Comparison of ENCODE assay signal across 8 cellular contexts in the genomic region with DNA sequence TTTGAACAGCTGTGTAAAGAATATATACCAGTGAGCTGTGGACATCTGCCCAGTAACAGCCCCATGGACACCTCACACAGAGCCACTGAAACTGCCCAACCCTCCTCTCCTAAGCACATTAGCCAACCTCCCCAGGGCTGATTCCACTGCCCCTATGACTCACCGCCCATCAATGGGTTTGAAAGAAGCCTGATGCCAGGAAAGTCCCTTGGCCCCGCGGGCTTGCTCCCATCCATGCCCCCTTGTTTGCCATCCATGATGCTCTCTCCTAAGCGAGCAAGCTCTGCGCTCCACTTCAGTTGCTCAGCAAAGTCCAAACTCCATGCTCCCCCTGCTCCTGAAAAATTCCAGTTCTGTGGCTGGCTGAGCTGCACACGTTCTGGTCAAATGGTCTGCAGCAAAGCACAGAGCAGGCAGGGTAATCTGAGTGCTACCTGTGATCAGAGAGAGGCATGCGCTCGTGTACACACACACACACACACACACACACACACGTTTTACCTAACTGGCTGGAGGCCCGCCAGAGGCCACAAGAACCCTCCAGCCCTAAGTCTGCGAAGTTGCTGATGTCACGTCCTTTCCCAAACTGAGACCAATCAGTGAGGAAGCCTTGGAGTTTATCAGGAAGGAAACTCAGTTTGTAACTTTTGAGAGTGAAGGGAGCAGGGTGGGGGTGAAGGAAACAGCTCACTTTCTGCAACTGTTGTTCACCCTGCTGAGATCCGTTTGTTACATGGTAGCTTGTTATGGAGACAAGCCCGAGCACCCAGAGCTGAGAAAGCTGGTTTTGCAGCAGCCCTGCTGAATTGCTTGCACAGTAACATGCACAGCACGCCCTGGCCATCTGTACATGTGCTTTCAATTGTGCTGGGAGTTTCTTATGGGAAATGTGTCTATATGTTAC. TPM values are rescaled to one million over a fixed set of nuclear protein-coding genes. Genes with fewer than 3 reads are reported as not detected.
DNase-seq lines count a peak whose midpoint lies in the region; ATAC-seq and TF ChIP-seq lines count a peak whose summit lies in the region.

A gene with protein sequence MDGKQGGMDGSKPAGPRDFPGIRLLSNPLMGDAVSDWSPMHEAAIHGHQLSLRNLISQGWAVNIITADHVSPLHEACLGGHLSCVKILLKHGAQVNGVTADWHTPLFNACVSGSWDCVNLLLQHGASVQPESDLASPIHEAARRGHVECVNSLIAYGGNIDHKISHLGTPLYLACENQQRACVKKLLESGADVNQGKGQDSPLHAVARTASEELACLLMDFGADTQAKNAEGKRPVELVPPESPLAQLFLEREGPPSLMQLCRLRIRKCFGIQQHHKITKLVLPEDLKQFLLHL (minus strand): TSS at position 466 of the 904 bp plus-strand sequence. CDS start 209 bp downstream, at position 257.

- H3K4me3 ChIP-seq in adrenal gland = peak within 1 kb of the TSS in 1 of 4 donors; percentile 23
- H3K4me3 ChIP-seq in subcutaneous abdominal adipose tissue (ENCODE audit: low read depth in 1 of 5, low read length in 5 of 5) = peak within 1 kb of the TSS; percentile 46 to 77 (median 62)

- H3K9me3 ChIP-seq in CD4-positive, alpha-beta T cell (ENCODE audit: control insufficient read depth, low read length) = no peaks in the 10 kb centered on the region
- H3K9me3 ChIP-seq in adrenal gland (replicated peaks in 1 of 3) (no peaks in the 10 kb centered on the region), subcutaneous abdominal adipose tissue (ENCODE audit: control insufficient read depth in 5 of 5, low read length in 5 of 5) (peaks cover 0 to 5% (median 0%) of the 10 kb centered on the region in 5 donors)

- no peak within 1 kb of the TSS for H3K27ac ChIP-seq in CD4-positive, alpha-beta T cell (ENCODE audit: low read depth, low read length)
- H3K27ac ChIP-seq in adrenal gland (peak within 1 kb of the TSS in 1 of 5 donors; percentile 26), subcutaneous abdominal adipose tissue (ENCODE audit: low read depth, low read length) (no peak within 1 kb of the TSS)

- 34 to 53% (median 37%) methylated on average over 6 to 15 of the region's 15 CpGs for WGBS in adrenal gland, 4 donors

- intact Hi-C loops in CD4-positive, alpha-beta T cell (cut with DNase I, micrococcal nuclease) = no loop called here
- intact Hi-C loops in adrenal gland (cut with DNase I) = no loop called here

- H3K4me1 ChIP-seq in adrenal gland (replicated peaks in 1 of 2) (no peaks in the 10 kb centered on the region), subcutaneous abdominal adipose tissue (ENCODE audit: control insufficient read depth in 5 of 5, insufficient read depth in 5 of 5, low read length in 5 of 5) (peaks cover 0 to 11% (median 7%) of the 10 kb centered on the region in 5 donors)

- H3K9me3 Mint-ChIP-seq in CD4-positive, alpha-beta T cell = no peaks in the 10 kb centered on the region

- POLR2A ChIA-PET in CD4-positive, alpha-beta T cell (lab: Charles Lee) = interaction anchor here (1.0 kb wide), 1 partner anchor 15 kb away, joined by 3 read pairs; no protein-coding TSS in a partner anchor

- H3K27me3 Mint-ChIP-seq in CD4-positive, alpha-beta T cell = no peaks in the 10 kb centered on the region

- TF ChIP-seq CTCF in CD4-positive, alpha-beta T cell (IDR thresholded peaks at IDR 0.05) = no peak
- TF ChIP-seq CTCF in adrenal gland (IDR thresholded peaks at IDR 0.05) = no peak

- H3K9ac ChIP-seq in subcutaneous abdominal adipose tissue (ENCODE audit: low read length in 5 of 5) = peak within 1 kb of the TSS in 1 of 5 donors; percentile 39

- DNase-seq in CD4-positive, alpha-beta T cell = peak in 6 of 10 experiments; percentile 0 to 12 (median 2)
- peak; percentile 75 for DNase-seq in NCI-H460 (ENCODE audit: extremely low read depth, low read depth)
- DNase-seq in adrenal gland = peak; percentile 22 to 54 (median 41)
- peak; percentile 57 for DNase-seq in iPS-NIHi7 (ENCODE audit: extremely low spot score)
- DNase-seq in NCI-H345 treated with DMSO at 0.1 percent for 48 hours (lab: John Stamatoyannopoulos, UW; ENCODE audit: unreplicated experiment) = no peak
- DNase-seq in stimulated activated CD4-positive, alpha-beta T cell treated with anti-CD3 and anti-CD28 coated beads, Interleukin-2, amount 100 ng/mL, for 24 hours = no peak

- H3K36me3 ChIP-seq in adrenal gland (replicated peaks in 1 of 2) (no peaks in the 10 kb centered on the region), subcutaneous abdominal adipose tissue (ENCODE audit: control insufficient read depth in 5 of 5, insufficient read depth in 5 of 5, low read length in 5 of 5) (no peaks in the 10 kb centered on the region)

- peak within 1 kb of the TSS; percentile 57 for H3K27ac Mint-ChIP-seq in CD4-positive, alpha-beta T cell

- no peaks in the 10 kb centered on the region for H3K36me3 Mint-ChIP-seq in CD4-positive, alpha-beta T cell (ENCODE audit: low read depth)

- CTCF ChIA-PET in CD4-positive, alpha-beta T cell (lab: Charles Lee) = no interaction called here

- peaks cover 11% of the 10 kb centered on the region for H3K4me1 Mint-ChIP-seq in CD4-positive, alpha-beta T cell (ENCODE audit: low read depth)

- H3K4me3 Mint-ChIP-seq in CD4-positive, alpha-beta T cell = peak within 1 kb of the TSS; percentile 11

- no peak for TF ChIP-seq POLR2A in adrenal gland (IDR thresholded peaks at IDR 0.05)

- H3K27me3 ChIP-seq in CD4-positive, alpha-beta T cell (ENCODE audit: control insufficient read depth, insufficient read depth, low read length) = no peaks in the 10 kb centered on the region
- H3K27me3 ChIP-seq in adrenal gland (no peaks in the 10 kb centered on the region), subcutaneous abdominal adipose tissue (ENCODE audit: control insufficient read depth in 5 of 5, insufficient read depth in 4 of 5, low read length in 5 of 5) (peaks cover 0 to 3% (median 0%) of the 10 kb centered on the region in 5 donors)

- ATAC-seq in CD4-positive, alpha-beta T cell (ENCODE audit: poor library complexity) = peak; percentile 56
- peak; percentile 75 for ATAC-seq in GM18909 (IDR thresholded peaks at IDR 0.05; ENCODE audit: poor library complexity, unreplicated experiment)

RNA-seq across cellular contexts. Expression of the gene that starts here (rescaled TPM):
- total RNA-seq in CD4-positive, alpha-beta T cell = under 1 TPM in 1 of 2 experiments, not detected in 1; 0.14 TPM
- total RNA-seq in NCI-H460 (2014; rRNA removed; shearing (Covaris generic)) = 24.5 and 28.4 TPM in 2 replicates
- polyA plus RNA-seq in NCI-H460 (2014; cell fraction: nucleus; rRNA removed) = 35.9 and 43.9 TPM in 2 replicates
- total RNA-seq in adrenal gland = 1 to 10 TPM in 7 of 8 donors, under 1 TPM in 1; 0.39 to 4.2 (median 2.2) TPM
- 1 to 10 TPM in 1 of 3 donors, under 1 TPM in 2; 0.75 to 1.5 (median 0.91) TPM for polyA plus RNA-seq in adrenal gland

Comparison
In these comparisons a context has a peak if more than half of its experiments do, and no peak if none do; other contexts are left out.
1. Peak in DNase-seq and ATAC-seq in CD4-positive, alpha-beta T cell; RNA of the gene not detected or under 1 TPM.
2. DNase-seq: peak in NCI-H460 (single experiment), adrenal gland (7 of 7) and iPS-NIHi7 (single experiment); none in NCI-H345 treated with DMSO at 0.1 percent for 48 hours (single experiment) and stimulated activated CD4-positive, alpha-beta T cell treated with anti-CD3 and anti-CD28 coated beads, Interleukin-2, amount 100 ng/mL, for 24 hours (0 of 2).